Comparison of ENCODE assay signal across 12 cellular contexts in the genomic region with DNA sequence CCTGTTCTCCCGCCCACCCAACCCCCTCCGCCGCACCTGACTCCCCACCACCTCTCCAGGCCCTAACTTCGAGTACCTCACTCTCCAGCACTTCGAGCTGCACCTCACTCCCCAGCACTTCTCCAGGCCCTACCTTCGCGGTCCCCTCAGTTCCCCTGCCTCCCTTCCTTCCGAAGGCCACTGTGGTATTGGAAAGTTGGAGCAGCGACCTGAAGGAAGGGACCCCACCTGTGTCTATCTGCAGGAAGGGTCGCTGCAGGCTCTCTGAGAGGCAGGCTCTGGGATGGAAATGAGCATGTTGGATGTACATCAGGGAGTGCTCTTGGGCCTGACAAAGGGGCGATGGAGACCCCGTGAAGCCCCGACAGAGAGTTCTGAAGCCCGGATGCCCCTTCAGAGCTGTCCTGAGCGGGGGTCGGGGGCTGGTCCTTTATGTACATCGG.
DNase-seq lines count a peak whose midpoint lies in the region; ATAC-seq, FAIRE-seq and TF ChIP-seq lines count a peak whose summit lies in the region.
"Had no signal": no experiment of that assay in that cellular context is flagged by ENCODE, and none has a peak within 500 bp of the region (broad histone marks: within the 10 kb centered on the region; RNA-seq: fewer than 3 reads in every experiment).

No MANE protein-coding gene starts in this region.

- H3K4me1 ChIP-seq in heart left ventricle = peaks cover 0 to 43% (median 24%) of the 10 kb centered on the region in 12 donors
- peaks cover 8 to 10% of the 10 kb centered on the region in 2 donors for H3K4me1 ChIP-seq in esophagus (ENCODE audit: control insufficient read depth in 2 of 2, insufficient read depth in 2 of 2, low read length in 1 of 2)
- H3K4me1 ChIP-seq in osteoblast (ENCODE audit: insufficient read depth, low read length) = peaks cover 55% of the 10 kb centered on the region
- H3K4me1 ChIP-seq in vagina = peaks cover 61% of the 10 kb centered on the region

- peak overlapping the region; percentile 8 to 94 (median 76) for H3K27ac ChIP-seq in heart left ventricle
- H3K27ac ChIP-seq in esophagus (ENCODE audit: low read depth in 2 of 2, low read length in 1 of 2) = peak overlapping the region; percentile 62 to 72
- peak overlapping the region; percentile 38 for H3K27ac ChIP-seq in osteoblast (ENCODE audit: low read depth, low read length)
- peak overlapping the region; percentile 82 for H3K27ac ChIP-seq in vagina

- H3K4me2 ChIP-seq in osteoblast (ENCODE audit: insufficient read depth, low read length) = no peak overlapping the region

- TF ChIP-seq POLR2A in heart left ventricle (IDR thresholded peaks at IDR 0.05) = no peak
- no peak for TF ChIP-seq POLR2A in vagina (IDR thresholded peaks at IDR 0.05)

- H3K27me3 ChIP-seq in heart left ventricle (no peaks in the 10 kb centered on the region), esophagus (ENCODE audit: control insufficient read depth in 1 of 2, insufficient read depth in 2 of 2, low read length in 2 of 2) (no peaks in the 10 kb centered on the region), osteoblast (ENCODE audit: insufficient read depth, low read length) (no peaks in the 10 kb centered on the region), vagina (no peaks in the 10 kb centered on the region)

- H4K20me1 ChIP-seq in osteoblast (ENCODE audit: insufficient read depth, low read length) = no peaks in the 10 kb centered on the region

- H3K36me3 ChIP-seq in heart left ventricle (no peaks in the 10 kb centered on the region), esophagus (ENCODE audit: control insufficient read depth in 2 of 2, insufficient read depth in 2 of 2, low read length in 1 of 2) (no peaks in the 10 kb centered on the region), osteoblast (ENCODE audit: insufficient read depth, low read length) (no peaks in the 10 kb centered on the region), vagina (no peaks in the 10 kb centered on the region)
- H3K36me3 ChIP-seq: HAP-1 had no signal

- no peak overlapping the region for H2AFZ ChIP-seq in osteoblast (ENCODE audit: low read length)

- H3K9me3 ChIP-seq in heart left ventricle (no peaks in the 10 kb centered on the region), esophagus (ENCODE audit: control insufficient read depth in 2 of 2, insufficient read depth in 1 of 2, low read depth in 1 of 2, low read length in 1 of 2) (no peaks in the 10 kb centered on the region), osteoblast (ENCODE audit: low read depth, low read length) (no peaks in the 10 kb centered on the region), vagina (no peaks in the 10 kb centered on the region)
- H3K9me3 ChIP-seq: HAP-1 had no signal

- no peak overlapping the region for H3K4me3 ChIP-seq in heart left ventricle
- H3K4me3 ChIP-seq in esophagus (ENCODE audit: low read depth in 1 of 2, low read length in 2 of 2) = no peak overlapping the region
- no peak overlapping the region for H3K4me3 ChIP-seq in osteoblast (ENCODE audit: insufficient read depth, low read length)
- no peak overlapping the region for H3K4me3 ChIP-seq in vagina
- H3K4me3 ChIP-seq: HAP-1 had no signal

- FAIRE-seq in RCC 7860 (lab: Jason Lieb, UNC) = no peak
- FAIRE-seq: GM12892 had no signal

- TF ChIP-seq CTCF in heart left ventricle (IDR thresholded peaks at IDR 0.05) (no peak), osteoblast (IDR thresholded peaks at IDR 0.05; ENCODE audit: extremely low read depth, low read depth, low read length) (no peak), vagina (IDR thresholded peaks at IDR 0.05) (no peak)

- intact Hi-C loops in heart left ventricle (cut with DNase I) = loop anchor here (2.0 to 10.0 kb wide), 13 partner anchors 52 to 437 kb away; a partner anchor contains a TSS
- intact Hi-C loops in cardiac septum (cut with DNase I) = loop anchor here (2.0 to 5.0 kb wide), 5 partner anchors 60 to 292 kb away; a partner anchor contains a TSS
- intact Hi-C loops in vagina (cut with DNase I) = loop anchor here (5.0 to 10.0 kb wide), 2 partner anchors 120 to 292 kb away; no protein-coding TSS in a partner anchor
- intact Hi-C loops in left colon (cut with DNase I, micrococcal nuclease) = no loop called here

- H3K79me2 ChIP-seq in osteoblast (ENCODE audit: insufficient read depth, low read length) = no peaks in the 10 kb centered on the region

- DNase-seq in heart left ventricle (no peak), cardiac septum (ENCODE audit: low spot score) (no peak), osteoblast (ENCODE audit: insufficient read length, low spot score, missing footprints) (no peak), vagina (ENCODE audit: extremely low spot score in 2 of 2) (no peak), RCC 7860 (ENCODE audit: low spot score) (no peak), DMS 273 (lab: John Stamatoyannopoulos, UW; ENCODE audit: unreplicated experiment) (no peak), left colon (no peak)
- DNase-seq: DMS79, NCI-H1436 treated with DMSO at 0.1 percent for 48 hours had no signal

- ATAC-seq in heart left ventricle = peak in 1 of 4 donors; percentile 4
- no peak for ATAC-seq in left colon

- WGBS in heart left ventricle, 4 donors = 89 to 95% (median 92%) methylated on average over 16 to 17 of the region's 17 CpGs
- WGBS in esophagus, 2 donors = 81 to 82% methylated on average over 15 to 17 of the region's 17 CpGs

Comparison
In these comparisons a context has a peak if more than half of its experiments do, and no peak if none do; other contexts are left out.
1. intact Hi-C loops: an anchor here in heart left ventricle (2.0 to 10.0 kb wide), cardiac septum (2.0 to 5.0 kb wide) and vagina (5.0 to 10.0 kb wide); none called in left colon.